ENCODE assay signal across 12 cellular contexts in the genomic region with DNA sequence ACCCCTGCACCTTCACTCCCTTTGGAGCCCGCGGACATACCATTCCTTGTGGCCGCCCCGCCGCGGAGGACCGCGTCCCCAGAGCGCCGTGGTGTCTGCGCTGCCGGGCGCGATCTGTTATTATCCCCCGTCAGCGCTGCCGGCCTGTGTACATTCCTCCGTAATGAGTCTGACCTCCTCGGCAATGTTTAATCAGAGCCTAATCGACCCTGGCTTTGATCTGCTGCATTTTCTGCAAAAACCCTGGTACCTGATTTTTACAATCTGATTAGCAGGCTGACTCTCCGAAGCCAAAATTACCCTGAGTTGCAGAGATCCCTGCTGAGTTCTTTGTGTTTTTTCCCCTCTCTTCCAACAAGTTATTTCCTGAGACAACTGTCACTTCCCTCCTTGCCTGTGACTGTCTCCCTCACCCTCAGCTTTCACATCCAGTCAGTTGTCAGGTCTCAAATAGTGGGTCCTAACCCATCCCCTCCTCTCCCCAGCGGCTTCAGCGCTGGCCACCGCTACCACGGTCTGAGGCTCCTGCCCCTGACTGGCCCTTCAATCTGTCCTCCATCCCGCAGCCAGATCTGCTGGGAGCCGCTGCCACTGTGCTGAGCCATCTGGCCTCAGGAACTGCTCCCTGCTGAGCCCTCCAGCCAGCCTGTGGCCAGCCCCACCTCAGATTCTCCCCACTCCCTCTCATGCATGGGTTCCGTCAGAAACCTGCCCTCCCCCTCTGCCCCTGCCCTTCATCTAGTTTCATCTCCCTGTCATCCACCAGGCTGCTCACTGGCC. TPM values are rescaled to one million over a fixed set of nuclear protein-coding genes. Genes with fewer than 3 reads are reported as not detected.
DNase-seq lines count a peak whose midpoint lies in the region; ATAC-seq, FAIRE-seq and TF ChIP-seq lines count a peak whose summit lies in the region.
"Had no signal": no experiment of that assay in that cellular context is flagged by ENCODE, and none has a peak within 500 bp of the region (broad histone marks: within the 10 kb centered on the region; RNA-seq: fewer than 3 reads in every experiment).

No MANE protein-coding gene starts in this region.

- no peak for TF ChIP-seq EP300 in K562 (IDR thresholded peaks at IDR 0.05; ENCODE audit: low read length)

- H3K36me3 ChIP-seq in K562 (ENCODE audit: control insufficient read depth, insufficient read depth, low read length) (no peaks in the 10 kb centered on the region), right lobe of liver (no peaks in the 10 kb centered on the region)

- TF ChIP-seq CTCF in Calu3 (IDR thresholded peaks at IDR 0.05; ENCODE audit: unreplicated experiment) = no peak
- no peak for TF ChIP-seq CTCF in K562 (IDR thresholded peaks at IDR 0.05 in 2 of 3, conservative IDR thresholded peaks at IDR 0.05 in 1 of 3; ENCODE audit: insufficient read depth in 2 of 3, low read depth in 1 of 3, low read length in 3 of 3)
- no peak for TF ChIP-seq CTCF in right lobe of liver (IDR thresholded peaks at IDR 0.05)

- H3K27me3 Mint-ChIP-seq in Calu3 (ENCODE audit: unreplicated experiment) = peaks cover 100% of the 10 kb centered on the region

- BruUV-seq in Calu3 (replicated peaks; lab: Mats Ljungman, UMichigan) (no TSS peak), K562 (replicated peaks; lab: Mats Ljungman, UMichigan) (no TSS peak)

- peak overlapping the region in 1 of 2 experiments; percentile 12; a peak in 1 of 4 replicates for H3K9ac ChIP-seq in K562 (ENCODE audit: insufficient read depth in 1 of 2, low read depth in 2 of 2, low read length in 2 of 2)

- peaks cover 34% of the 10 kb centered on the region for H3K4me1 Mint-ChIP-seq in Calu3 (ENCODE audit: low read depth, unreplicated experiment)

- no peaks in the 10 kb centered on the region for H3K9me3 Mint-ChIP-seq in Calu3 (ENCODE audit: low read depth, unreplicated experiment)
- H3K9me3 Mint-ChIP-seq: activated naive CD4-positive, alpha-beta T cell treated with anti-CD3 and anti-CD28 coated beads, Interleukin-2, amount 50 U/mL, for 24 hours had no signal

- POLR2A ChIA-PET in K562 (lab: Yijun Ruan, JAX) = no interaction called here

- in situ Hi-C loops in K562 (cut with MboI) = no loop called here

- intact Hi-C loops in Calu3 (cut with micrococcal nuclease; ENCODE audit: unreplicated experiment) = no loop called here
- intact Hi-C loops in K562 (cut with micrococcal nuclease) = no loop called here
- intact Hi-C loops in right lobe of liver (cut with DNase I) = no loop called here

- H3K27ac ChIP-seq in K562 (ENCODE audit: extremely low read depth, low read depth, low read length) (no peak overlapping the region), right lobe of liver (no peak overlapping the region)

- H4K20me1 ChIP-seq in K562 (replicated peaks; ENCODE audit: control insufficient read depth, insufficient read depth, low read length) = peaks cover 35% of the 10 kb centered on the region

- WGBS in K562 (ENCODE audit: insufficient coverage, low coverage, missing lambda C conversion rate) = 4% methylated on average over 28 of the region's 28 CpGs
- 12% methylated on average over 10 of the region's 28 CpGs for whole genome bisulfite sequencing in right lobe of liver (ENCODE audit: insufficient coverage, low coverage, low lambda C conversion rate, missing lambda C conversion rate)

- H3K4me3 ChIP-seq in K562 (no peak overlapping the region), right lobe of liver (no peak overlapping the region)

- FAIRE-seq in K562 (lab: Jason Lieb, UNC) = no peak

- no peaks in the 10 kb centered on the region for H3K79me2 ChIP-seq in K562 (ENCODE audit: control insufficient read depth, insufficient read depth, low read length)

- peak overlapping the region; percentile 26 for H3K4me3 Mint-ChIP-seq in Calu3 (ENCODE audit: low read depth, unreplicated experiment)
- H3K4me3 Mint-ChIP-seq: activated naive CD4-positive, alpha-beta T cell treated with anti-CD3 and anti-CD28 coated beads, Interleukin-2, amount 50 U/mL, for 24 hours had no signal

- CTCF ChIA-PET in Calu3 (lab: Charles Lee) (no interaction called here), K562 (lab: Yijun Ruan, JAX; ENCODE audit: low intra/inter-chr PET ratio) (no interaction called here)

- H3K27me3 ChIP-seq in K562 (ENCODE audit: control insufficient read depth in 2 of 2, insufficient read depth in 2 of 2, low read length in 2 of 2) = peaks cover 58 to 97% of the 10 kb centered on the region in 2 experiments
- no peaks in the 10 kb centered on the region for H3K27me3 ChIP-seq in right lobe of liver

- no peak overlapping the region for H3K4me2 ChIP-seq in K562 (ENCODE audit: insufficient read depth, low read length)

- ATAC-seq in K562 = peak; percentile 9; the same call in 1 of the 3 replicates
- peak in 3 of 4 donors; percentile 27 to 57 (median 39) for ATAC-seq in right lobe of liver

- H3K36me3 Mint-ChIP-seq in Calu3 (ENCODE audit: insufficient read depth, unreplicated experiment) = peaks cover 5% of the 10 kb centered on the region
- H3K36me3 Mint-ChIP-seq: activated naive CD4-positive, alpha-beta T cell treated with anti-CD3 and anti-CD28 coated beads, Interleukin-2, amount 50 U/mL, for 24 hours had no signal

- no peak overlapping the region for H2AFZ ChIP-seq in K562 (ENCODE audit: low read depth, low read length)

- DNase-seq in Calu3 = peak; percentile 35
- peak; percentile 33 to 34 for DNase-seq in Kasumi-1 (lab: John Stamatoyannopoulos, UW)
- DNase-seq in K562 (ENCODE audit: extremely low read depth in 1 of 4, low spot score in 3 of 4) = no peak
- no peak for DNase-seq in right lobe of liver
- no peak for DNase-seq in activated CD8-positive, alpha-beta memory T cell treated with anti-CD3 and anti-CD28 coated beads, Interleukin-2, amount 50 U/mL, for 48 hours
- no peak for DNase-seq in mesenteric fat pad (ENCODE audit: low spot score)
- DNase-seq in globus pallidus (ENCODE audit: low spot score) = no peak
- no peak for DNase-seq in activated CD8-positive, alpha-beta memory T cell treated with anti-CD3 and anti-CD28 coated beads for 24 hours
- DNase-seq: GDM1, NCI-H187 had no signal

- peak overlapping the region; percentile 10 for H3K27ac Mint-ChIP-seq in Calu3 (ENCODE audit: unreplicated experiment)
- H3K27ac Mint-ChIP-seq: activated naive CD4-positive, alpha-beta T cell treated with anti-CD3 and anti-CD28 coated beads, Interleukin-2, amount 50 U/mL, for 24 hours had no signal

- H3K4me1 ChIP-seq in K562 (replicated peaks in 1 of 2; ENCODE audit: control insufficient read depth in 2 of 2, insufficient read depth in 2 of 2, low read length in 2 of 2) (peaks cover 2 to 15% of the 10 kb centered on the region in 2 experiments; a peak in 2 of 5 replicates), right lobe of liver (no peaks in the 10 kb centered on the region)

- H3K9me3 ChIP-seq in K562 (replicated peaks; ENCODE audit: control insufficient read depth, insufficient read depth, low read depth, low read length) (no peaks in the 10 kb centered on the region), right lobe of liver (no peaks in the 10 kb centered on the region)

- no peaks in the 10 kb centered on the region for H3K9me1 ChIP-seq in K562 (ENCODE audit: control insufficient read depth, insufficient read depth, low read length)

- TF ChIP-seq RAD21 in K562 (CRISPR knock-in tag; conservative IDR thresholded peaks at IDR 0.05 in 1 of 2, IDR thresholded peaks at IDR 0.05 in 1 of 2) = no peak

- TF ChIP-seq POLR2A in K562 (conservative IDR thresholded peaks at IDR 0.05) (no peak), right lobe of liver (IDR thresholded peaks at IDR 0.05) (no peak)

TF ChIP-seq in K562, 482 proteins besides CTCF, POLR2A, EP300 and RAD21:
- TF ChIP-seq SMAD3 (CRISPR knock-in tag; conservative IDR thresholded peaks at IDR 0.05) (no peak), ZBTB43 (CRISPR knock-in tag; IDR thresholded peaks at IDR 0.05) (no peak)
TF ChIP-seq in K562: peak in this region for 0.

RNA-seq across cellular contexts. Expression of gene GLIS1, which starts 53.5 kb away (rescaled TPM):
- total RNA-seq in Calu3 (2022) (not detected in 2 replicates), K562 (2014; rRNA removed) (not detected in 2 replicates), K562 (2014; rRNA removed; fragmentation: Illumina TruSeq; extraction: Trizol) (not detected in 2 replicates), K562 (2015; rRNA removed; fragmentation: Illumina TruSeq; extraction: Trizol) (not detected in 2 replicates), K562 (2021) (not detected in 2 replicates), right lobe of liver (not detected), mesenteric fat pad (2.1 TPM)
- not detected in 2 replicates for total RNA-seq in K562 (2011; cell fraction: chromatin; rRNA removed; ENCODE audit: low replicate concordance)
- total RNA-seq in K562 (2011; cell fraction: nucleolus; rRNA removed) = not detected in 2 replicates
- total RNA-seq in K562 (2011; cell fraction: nucleoplasm; rRNA removed) = not detected in 2 replicates
- polyA plus RNA-seq in K562 (2011; rRNA removed) (not detected in 2 replicates), K562 (2014; fragmentation: Illumina TruSeq; extraction: Trizol) (not detected in 2 replicates), K562 (2014; fragmentation: Nextera tagmentation; extraction: Ambion mirVana) (not detected), K562 (2014; rRNA removed) (not detected in 2 replicates)
- polyA plus RNA-seq in K562 (2011; cell fraction: cytosol; rRNA removed) = not detected in 2 replicates
- polyA plus RNA-seq in K562 (2011; cell fraction: nucleus; rRNA removed) = not detected in 2 replicates
- 0.24 TPM in 1 of 2 replicates, not detected in the other for polyA plus RNA-seq in K562 (2012)
- polyA minus RNA-seq in K562 (2011; rRNA and poly(A)+ RNA removed) = not detected in 2 replicates
- polyA minus RNA-seq in K562 (2011; cell fraction: cytosol; rRNA and poly(A)+ RNA removed) = not detected in 2 replicates
- polyA minus RNA-seq in K562 (2011; cell fraction: nucleus; rRNA and poly(A)+ RNA removed) = not detected in 2 replicates
- total RNA-seq: T-helper 2 cell treated with Interferon-gamma antibody and Interleukin-4, amounts not matched to agents 100 ng/mL and 5 ng/mL, for 36 hours had no signal

Comparison
In these comparisons a context has a peak if more than half of its experiments do, and no peak if none do; other contexts are left out.
1. DNase-seq: peak in Calu3 (single experiment) and Kasumi-1 (2 of 2); none in K562 (0 of 4), right lobe of liver (0 of 3), activated CD8-positive, alpha-beta memory T cell treated with anti-CD3 and anti-CD28 coated beads, Interleukin-2, amount 50 U/mL, for 48 hours (single experiment), mesenteric fat pad (single experiment), globus pallidus (single experiment) and activated CD8-positive, alpha-beta memory T cell treated with anti-CD3 and anti-CD28 coated beads for 24 hours (single experiment).